In the genomic region with DNA sequence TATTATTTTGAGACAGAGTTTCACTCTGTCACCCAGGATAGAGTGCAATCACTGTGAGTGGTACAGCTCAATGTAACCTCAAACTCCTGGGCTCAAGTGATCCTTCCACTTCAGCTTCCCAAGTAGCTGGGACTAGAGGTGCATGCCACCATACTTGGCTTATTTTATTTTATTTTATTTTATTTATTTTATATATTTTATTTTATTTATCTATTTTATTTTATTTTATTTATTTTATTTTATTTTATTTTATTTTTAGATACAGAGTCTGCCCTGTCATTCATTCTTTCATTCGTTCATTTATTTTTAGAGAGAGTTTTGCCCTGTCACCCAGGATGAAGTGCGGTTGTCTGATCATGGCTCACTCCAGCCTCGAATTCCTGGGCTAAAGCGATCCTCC, we compare ENCODE assay signal across 7 cellular contexts.
"Had no signal": no experiment of that assay in that cellular context is flagged by ENCODE, and none has a peak within 500 bp of the region (broad histone marks: within the 10 kb centered on the region; RNA-seq: fewer than 3 reads in every experiment).

No MANE protein-coding gene starts in this region.

- ATAC-seq: HepG2, K562 had no signal

- H3K9me3 Mint-ChIP-seq: IgD-negative memory B cell had no signal

- H3K27ac Mint-ChIP-seq: IgD-negative memory B cell had no signal

- H3K27me3 Mint-ChIP-seq: IgD-negative memory B cell had no signal

- FAIRE-seq: HepG2, HTR-8/SVneo, K562 had no signal

- H3K4me3 Mint-ChIP-seq: IgD-negative memory B cell had no signal

- DNase-seq: IMR-90, KBM-7, KG1 had no signal
